31 cellular contexts compared by ENCODE assay signal in the genomic region with DNA sequence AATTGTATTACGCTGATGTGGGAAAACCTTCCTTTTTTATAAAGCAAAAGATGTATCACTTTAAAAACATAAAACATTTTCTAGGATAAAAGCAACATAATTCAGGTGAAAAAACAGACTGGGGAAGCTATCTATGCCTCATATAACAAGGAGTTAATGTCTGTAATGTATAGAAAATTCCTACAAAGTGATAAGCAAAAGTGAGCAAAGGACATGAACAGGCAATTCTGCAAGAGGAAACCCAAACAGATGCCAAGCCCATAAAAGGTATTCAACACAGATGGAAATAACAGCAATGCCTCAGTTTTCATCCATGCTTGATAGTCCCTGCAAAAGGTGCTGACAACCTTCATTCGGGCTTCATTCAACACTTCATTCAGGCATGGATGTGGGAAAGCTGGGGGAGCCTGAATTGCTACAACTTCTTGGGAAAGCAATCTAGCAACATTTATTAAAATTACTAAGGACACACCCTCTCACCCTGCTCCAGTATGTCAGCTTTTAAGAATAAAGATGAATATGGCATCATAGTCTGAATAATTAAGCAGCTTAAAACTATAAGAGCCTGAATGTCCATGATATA.
"Had no signal": no experiment of that assay in that cellular context is flagged by ENCODE, and none has a peak within 500 bp of the region (broad histone marks: within the 10 kb centered on the region; RNA-seq: fewer than 3 reads in every experiment).

No MANE protein-coding gene starts in this region.

- H3K9me3 ChIP-seq: gastrocnemius medialis had no signal

- H3K36me3 ChIP-seq: brain microvascular endothelial cell, gastrocnemius medialis, WERI-Rb-1 had no signal

- ATAC-seq: activated CD4-positive, alpha-beta T cell treated with anti-CD3 and anti-CD28 coated beads for 36 hours; activated CD8-positive, alpha-beta memory T cell treated with anti-CD3 and anti-CD28 coated beads, Interleukin-2, amount 10 ng/mL, durations not matched to agents 7 days and 5 days; activated CD8-positive, alpha-beta T cell treated with anti-CD3 and anti-CD28 coated beads, Interleukin-2, amount 10 ng/mL, durations not matched to agents 7 days and 5 days; activated naive CD4-positive, alpha-beta T cell treated with anti-CD3 and anti-CD28 coated beads, Interleukin-2, amount 50 U/mL, for 72 hours; activated T-cell treated with anti-CD3 and anti-CD28 coated beads, Interleukin-2, amount 50 U/mL, for 72 hours; foreskin keratinocyte; gastrocnemius medialis; heart left ventricle; T-helper 17 cell had no signal

- H3K4me1 ChIP-seq: esophagus muscularis mucosa, foreskin keratinocyte had no signal

- DNase-seq: activated B cell treated with CpG ODN at 0.5 μM for 24 hours; activated CD4-positive, alpha-beta memory T cell treated with anti-CD3 and anti-CD28 coated beads for 36 hours; activated CD4-positive, alpha-beta T cell treated with anti-CD3 and anti-CD28 coated beads for 36 hours; activated CD4-positive, alpha-beta T cell treated with anti-CD3 and anti-CD28 coated beads, Interleukin-2, amount 10 ng/mL, durations not matched to agents 24 days and 14 days; activated CD4-positive, CD25-positive, alpha-beta regulatory T cell treated with anti-CD3 and anti-CD28 coated beads, Interleukin-2, amount 50 U/mL, for 72 hours; activated CD8-positive, alpha-beta memory T cell treated with anti-CD3 and anti-CD28 coated beads, Interleukin-2, amount 10 ng/mL, durations not matched to agents 7 days and 5 days; activated CD8-positive, alpha-beta memory T cell treated with anti-CD3 and anti-CD28 coated beads, Interleukin-2, amount 50 U/mL, for 48 hours; activated gamma-delta T cell; activated naive CD4-positive, alpha-beta T cell; activated naive CD4-positive, alpha-beta T cell treated with anti-CD3 and anti-CD28 coated beads, Interleukin-2, amount 10 ng/mL, durations not matched to agents 7 days and 5 days; activated naive CD8-positive, alpha-beta T cell treated with anti-CD3 and anti-CD28 coated beads, Interleukin-2, amount 10 ng/mL, durations not matched to agents 7 days and 5 days; activated T-cell treated with anti-CD3 and anti-CD28 coated beads for 4 hours; activated T-cell treated with anti-CD3 and anti-CD28 coated beads, Interleukin-2, amount 50 U/mL, for 24 hours; activated T-cell treated with anti-CD3 and anti-CD28 coated beads, Interleukin-2, amount 50 U/mL, for 72 hours; amniotic stem cell; anterior cingulate cortex; brain microvascular endothelial cell; dorsolateral prefrontal cortex; effector memory CD4-positive, alpha-beta T cell; erythroblast; foreskin keratinocyte; gastrocnemius medialis; glutamatergic neuron; heart left ventricle; T-helper 17 cell; T1000; WERI-Rb-1 had no signal

- H3K27me3 ChIP-seq: brain microvascular endothelial cell, dorsolateral prefrontal cortex, esophagus muscularis mucosa, gastrocnemius medialis, heart left ventricle had no signal

- H3K4me3 ChIP-seq: coronary artery, dorsolateral prefrontal cortex, esophagus muscularis mucosa, gastrocnemius medialis, heart left ventricle had no signal

- H3K27ac ChIP-seq: brain microvascular endothelial cell, coronary artery, dorsolateral prefrontal cortex, esophagus muscularis mucosa, foreskin keratinocyte, gastrocnemius medialis, heart left ventricle, WERI-Rb-1 had no signal
